ENCODE assay signal across 9 cellular contexts in the genomic region with DNA sequence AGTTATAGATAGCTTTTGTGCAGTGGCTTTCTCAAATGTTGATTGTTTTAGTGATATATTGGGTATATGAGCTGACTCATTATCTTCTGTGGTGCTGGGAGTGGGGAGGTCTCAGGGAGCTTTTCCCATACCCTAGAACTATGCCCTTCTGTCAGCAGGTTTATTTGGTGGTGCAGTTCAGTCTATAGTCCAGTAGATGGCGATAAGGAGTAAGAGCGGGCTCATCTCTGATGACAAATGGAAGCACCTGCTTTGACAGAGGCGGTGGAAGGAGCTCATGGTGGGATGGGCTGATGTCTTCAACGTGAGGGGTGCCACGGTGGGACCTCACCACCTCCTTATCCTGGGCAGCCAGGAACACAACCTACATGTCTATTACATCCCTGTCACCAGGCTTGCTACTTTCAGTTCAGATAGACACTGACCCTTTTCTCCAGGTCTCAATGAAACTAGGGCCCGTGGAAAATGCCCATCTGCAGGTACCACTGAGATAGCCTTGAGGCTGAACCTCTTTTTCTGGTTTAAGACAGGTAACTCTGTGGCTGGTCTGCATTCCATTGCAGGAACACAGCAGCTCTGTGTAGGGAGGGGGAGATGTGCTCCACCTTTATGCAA. TPM values are rescaled to one million over a fixed set of nuclear protein-coding genes. Genes with fewer than 3 reads are reported as not detected.
DNase-seq lines count a peak whose midpoint lies in the region; ATAC-seq and TF ChIP-seq lines count a peak whose summit lies in the region.
"Had no signal": no experiment of that assay in that cellular context is flagged by ENCODE, and none has a peak within 500 bp of the region (broad histone marks: within the 10 kb centered on the region; RNA-seq: fewer than 3 reads in every experiment).

No MANE protein-coding gene starts in this region.

- DNase-seq in NCI-H2107 treated with DMSO at 0.1 percent for 48 hours (lab: John Stamatoyannopoulos, UW; ENCODE audit: unreplicated experiment): peak; percentile 61
- no peak for DNase-seq in NCI-H2107 (lab: John Stamatoyannopoulos, UW)
- DNase-seq in KBM-7: peak; percentile 50
- DNase-seq in RWPE1 (ENCODE audit: low spot score): peak; percentile 32
- peak; percentile 11 to 51 for DNase-seq in T47D (ENCODE audit: low read depth in 1 of 2, low spot score in 1 of 2)
- DNase-seq in thoracic aorta (ENCODE audit: low spot score): no peak

- TF ChIP-seq CTCF in RWPE1 (conservative IDR thresholded peaks at IDR 0.05; ENCODE audit: low read depth): peak; percentile 90
- TF ChIP-seq CTCF in liver (IDR thresholded peaks at IDR 0.05; ENCODE audit: low read depth, low read length, missing input control): peak; percentile 82
- peak; percentile 72 for TF ChIP-seq CTCF in thoracic aorta (IDR thresholded peaks at IDR 0.05)

- H3K9ac ChIP-seq in liver (ENCODE audit: low read depth in 1 of 2, low read length in 2 of 2): no peak overlapping the region

- in situ Hi-C loops in KBM-7 (cut with MboI; ENCODE audit: low pct_unique_long_range_greater_than_20kb, low sequenced_read_pairs): no loop called here
- in situ Hi-C loops in T47D (cut with HindIII; ENCODE audit: low pct_unique_long_range_greater_than_20kb, low sequenced_read_pairs): no loop called here

- H3K4me1 ChIP-seq in liver (ENCODE audit: control insufficient read depth in 4 of 4, insufficient read depth in 4 of 4, low read length in 3 of 4) (no peaks in the 10 kb centered on the region), thoracic aorta (ENCODE audit: control insufficient read depth in 1 of 2, low read depth in 2 of 2) (no peaks in the 10 kb centered on the region)

- H3K9me3 ChIP-seq in liver (ENCODE audit: control insufficient read depth in 4 of 4, low read length in 3 of 4): no peaks in the 10 kb centered on the region
- H3K9me3 ChIP-seq in thoracic aorta: no peaks in the 10 kb centered on the region

- H3K36me3 ChIP-seq in liver (ENCODE audit: control insufficient read depth in 4 of 4, insufficient read depth in 3 of 4, low read depth in 1 of 4, low read length in 3 of 4) (no peaks in the 10 kb centered on the region), thoracic aorta (no peaks in the 10 kb centered on the region)

- WGBS in liver: 16% methylated on average over 6 of the region's 6 CpGs

- H3K4me3 ChIP-seq in liver (ENCODE audit: low read depth in 1 of 3, low read length in 3 of 3) (no peak overlapping the region), thoracic aorta (no peak overlapping the region)

- H3K27ac ChIP-seq in RWPE1 (no peak overlapping the region), liver (ENCODE audit: low read depth in 1 of 2, low read length in 2 of 2) (no peak overlapping the region), thoracic aorta (no peak overlapping the region)

- POLR2A ChIA-PET in RWPE1 (lab: Yijun Ruan, JAX; ENCODE audit: low non-redundant PET): no interaction called here

- ATAC-seq in GM21576 (IDR thresholded peaks at IDR 0.05; ENCODE audit: unreplicated experiment) (peak; percentile 91), thoracic aorta (ENCODE audit: insufficient number of reproducible peaks, low FRiP score, low read depth) (no peak)

- CTCF ChIA-PET in RWPE1 (lab: Yijun Ruan, JAX): interaction anchor here (0.5 to 2.8 kb wide), 12 partner anchors 12 to 1728 kb away, joined by 3 to 13 read pairs (median 3); no protein-coding TSS in a partner anchor

- TF ChIP-seq RAD21 in liver (IDR thresholded peaks at IDR 0.05): peak; percentile 62 to 77

- H3K27me3 ChIP-seq in liver (ENCODE audit: control insufficient read depth in 4 of 4, insufficient read depth in 4 of 4, low read length in 3 of 4) (no peaks in the 10 kb centered on the region), thoracic aorta (replicated peaks; ENCODE audit: insufficient read depth) (no peaks in the 10 kb centered on the region)

TF ChIP-seq in liver, 16 proteins besides CTCF, POLR2A, EP300 and RAD21:
- TF ChIP-seq FOXA1 (IDR thresholded peaks at IDR 0.05) (no peak), JUND (IDR thresholded peaks at IDR 0.05) (no peak), HNF4G (IDR thresholded peaks at IDR 0.05) (no peak), NR2F2 (IDR thresholded peaks at IDR 0.05) (no peak), RXRA (IDR thresholded peaks at IDR 0.05) (no peak), YY1 (IDR thresholded peaks at IDR 0.05) (no peak), GABPA (IDR thresholded peaks at IDR 0.05 in 1 of 2, conservative IDR thresholded peaks at IDR 0.05 in 1 of 2) (no peak), EGR1 (IDR thresholded peaks at IDR 0.05; ENCODE audit: low read depth in 2 of 2) (no peak), TAF1 (conservative IDR thresholded peaks at IDR 0.05) (no peak), SP1 (IDR thresholded peaks at IDR 0.05) (no peak), FOXA2 (IDR thresholded peaks at IDR 0.05) (no peak), HNF4A (conservative IDR thresholded peaks at IDR 0.05) (no peak)
- TF ChIP-seq, protein P1, sequence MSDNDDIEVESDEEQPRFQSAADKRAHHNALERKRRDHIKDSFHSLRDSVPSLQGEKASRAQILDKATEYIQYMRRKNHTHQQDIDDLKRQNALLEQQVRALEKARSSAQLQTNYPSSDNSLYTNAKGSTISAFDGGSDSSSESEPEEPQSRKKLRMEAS (IDR thresholded peaks at IDR 0.05): no peak
- TF ChIP-seq, protein P2, sequence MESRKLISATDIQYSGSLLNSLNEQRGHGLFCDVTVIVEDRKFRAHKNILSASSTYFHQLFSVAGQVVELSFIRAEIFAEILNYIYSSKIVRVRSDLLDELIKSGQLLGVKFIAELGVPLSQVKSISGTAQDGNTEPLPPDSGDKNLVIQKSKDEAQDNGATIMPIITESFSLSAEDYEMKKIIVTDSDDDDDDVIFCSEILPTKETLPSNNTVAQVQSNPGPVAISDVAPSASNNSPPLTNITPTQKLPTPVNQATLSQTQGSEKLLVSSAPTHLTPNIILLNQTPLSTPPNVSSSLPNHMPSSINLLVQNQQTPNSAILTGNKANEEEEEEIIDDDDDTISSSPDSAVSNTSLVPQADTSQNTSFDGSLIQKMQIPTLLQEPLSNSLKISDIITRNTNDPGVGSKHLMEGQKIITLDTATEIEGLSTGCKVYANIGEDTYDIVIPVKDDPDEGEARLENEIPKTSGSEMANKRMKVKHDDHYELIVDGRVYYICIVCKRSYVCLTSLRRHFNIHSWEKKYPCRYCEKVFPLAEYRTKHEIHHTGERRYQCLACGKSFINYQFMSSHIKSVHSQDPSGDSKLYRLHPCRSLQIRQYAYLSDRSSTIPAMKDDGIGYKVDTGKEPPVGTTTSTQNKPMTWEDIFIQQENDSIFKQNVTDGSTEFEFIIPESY (IDR thresholded peaks at IDR 0.05): no peak
- TF ChIP-seq, protein P3, sequence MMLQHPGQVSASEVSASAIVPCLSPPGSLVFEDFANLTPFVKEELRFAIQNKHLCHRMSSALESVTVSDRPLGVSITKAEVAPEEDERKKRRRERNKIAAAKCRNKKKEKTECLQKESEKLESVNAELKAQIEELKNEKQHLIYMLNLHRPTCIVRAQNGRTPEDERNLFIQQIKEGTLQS (IDR thresholded peaks at IDR 0.05): no peak
- TF ChIP-seq, protein P4, sequence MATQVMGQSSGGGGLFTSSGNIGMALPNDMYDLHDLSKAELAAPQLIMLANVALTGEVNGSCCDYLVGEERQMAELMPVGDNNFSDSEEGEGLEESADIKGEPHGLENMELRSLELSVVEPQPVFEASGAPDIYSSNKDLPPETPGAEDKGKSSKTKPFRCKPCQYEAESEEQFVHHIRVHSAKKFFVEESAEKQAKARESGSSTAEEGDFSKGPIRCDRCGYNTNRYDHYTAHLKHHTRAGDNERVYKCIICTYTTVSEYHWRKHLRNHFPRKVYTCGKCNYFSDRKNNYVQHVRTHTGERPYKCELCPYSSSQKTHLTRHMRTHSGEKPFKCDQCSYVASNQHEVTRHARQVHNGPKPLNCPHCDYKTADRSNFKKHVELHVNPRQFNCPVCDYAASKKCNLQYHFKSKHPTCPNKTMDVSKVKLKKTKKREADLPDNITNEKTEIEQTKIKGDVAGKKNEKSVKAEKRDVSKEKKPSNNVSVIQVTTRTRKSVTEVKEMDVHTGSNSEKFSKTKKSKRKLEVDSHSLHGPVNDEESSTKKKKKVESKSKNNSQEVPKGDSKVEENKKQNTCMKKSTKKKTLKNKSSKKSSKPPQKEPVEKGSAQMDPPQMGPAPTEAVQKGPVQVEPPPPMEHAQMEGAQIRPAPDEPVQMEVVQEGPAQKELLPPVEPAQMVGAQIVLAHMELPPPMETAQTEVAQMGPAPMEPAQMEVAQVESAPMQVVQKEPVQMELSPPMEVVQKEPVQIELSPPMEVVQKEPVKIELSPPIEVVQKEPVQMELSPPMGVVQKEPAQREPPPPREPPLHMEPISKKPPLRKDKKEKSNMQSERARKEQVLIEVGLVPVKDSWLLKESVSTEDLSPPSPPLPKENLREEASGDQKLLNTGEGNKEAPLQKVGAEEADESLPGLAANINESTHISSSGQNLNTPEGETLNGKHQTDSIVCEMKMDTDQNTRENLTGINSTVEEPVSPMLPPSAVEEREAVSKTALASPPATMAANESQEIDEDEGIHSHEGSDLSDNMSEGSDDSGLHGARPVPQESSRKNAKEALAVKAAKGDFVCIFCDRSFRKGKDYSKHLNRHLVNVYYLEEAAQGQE (IDR thresholded peaks at IDR 0.05): no peak

RNA-seq across cellular contexts. Expression of a gene that starts 13.0 kb away (rescaled TPM):
- total RNA-seq in liver (under 1 TPM in 1 of 2 donors, not detected in 1; 0.08 TPM), thoracic aorta (under 1 TPM in 1 of 2 donors, not detected in 1; 0.35 TPM)
- polyA plus RNA-seq in liver: not detected
- total RNA-seq: CD8-positive, alpha-beta memory T cell had no signal
- polyA plus RNA-seq: CD8-positive, alpha-beta memory T cell had no signal

RNA-seq across cellular contexts. Expression of a gene that starts 29.7 kb away (rescaled TPM):
- not detected for total RNA-seq in liver
- not detected for polyA plus RNA-seq in liver
- total RNA-seq in thoracic aorta: not detected
- total RNA-seq: CD8-positive, alpha-beta memory T cell had no signal
- polyA plus RNA-seq: CD8-positive, alpha-beta memory T cell had no signal

RNA-seq across cellular contexts. Expression of a gene that starts 33.0 kb away (rescaled TPM):
- total RNA-seq in liver (not detected), thoracic aorta (not detected)
- not detected for polyA plus RNA-seq in liver
- total RNA-seq: CD8-positive, alpha-beta memory T cell had no signal
- polyA plus RNA-seq: CD8-positive, alpha-beta memory T cell had no signal

RNA-seq across cellular contexts. Expression of a gene that starts 40.7 kb away (rescaled TPM):
- total RNA-seq in liver (under 1 TPM in 1 of 2 donors, not detected in 1; under 0.01 TPM), thoracic aorta (under 1 TPM in 1 of 2 donors, not detected in 1; 0.35 TPM)
- not detected for polyA plus RNA-seq in liver
- total RNA-seq: CD8-positive, alpha-beta memory T cell had no signal
- polyA plus RNA-seq: CD8-positive, alpha-beta memory T cell had no signal

RNA-seq across cellular contexts. Expression of a gene that starts 50.4 kb away (rescaled TPM):
- total RNA-seq in liver (not detected), thoracic aorta (not detected)
- not detected for polyA plus RNA-seq in liver
- total RNA-seq: CD8-positive, alpha-beta memory T cell had no signal
- polyA plus RNA-seq: CD8-positive, alpha-beta memory T cell had no signal

Comparison
In these comparisons a context has a peak if more than half of its experiments do, and no peak if none do; other contexts are left out.
1. DNase-seq: peak in NCI-H2107 treated with DMSO at 0.1 percent for 48 hours (single experiment), KBM-7 (single experiment), RWPE1 (single experiment) and T47D (2 of 2); none in NCI-H2107 (single experiment) and thoracic aorta (single experiment).
2. Peak in every context shown above with its lines, with median percentiles within 50 percentile points of each other: CTCF ChIP-seq.